8 cellular contexts compared by ENCODE assay signal in the genomic region with DNA sequence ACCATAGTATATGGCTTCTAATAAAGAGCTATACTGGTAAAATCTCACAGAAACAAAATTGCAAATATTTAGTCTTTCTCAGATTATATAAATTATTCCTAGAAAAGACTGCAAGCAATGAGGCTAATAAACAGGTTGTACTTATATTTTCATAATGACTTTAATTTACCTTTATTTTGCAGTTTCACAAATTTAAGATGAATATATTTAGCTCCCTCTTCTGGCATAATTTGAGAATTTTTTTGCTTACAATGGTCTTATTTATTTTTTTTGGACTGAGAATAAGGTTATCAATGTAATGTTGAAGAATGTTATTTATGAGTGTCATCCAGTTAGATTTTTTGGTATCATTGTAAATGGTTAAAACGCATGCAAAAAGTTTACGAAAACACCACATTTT. TPM values are rescaled to one million over a fixed set of nuclear protein-coding genes. Genes with fewer than 3 reads are reported as not detected.
A peak's percentile ranks its signal among the peaks of the same experiment; 100 is the strongest.
DNase-seq lines count a peak whose midpoint lies in the region; ATAC-seq and TF ChIP-seq lines count a peak whose summit lies in the region.

No MANE protein-coding gene starts in this region.

- H3K36me3 ChIP-seq in SK-N-SH (replicated peaks in 1 of 2; ENCODE audit: control insufficient read depth in 1 of 2, insufficient read depth in 2 of 2, low read length in 1 of 2) = peaks cover 5 to 26% of the 10 kb centered on the region in 2 experiments
- H3K36me3 ChIP-seq in spleen = peaks cover 0 to 47% (median 14%) of the 10 kb centered on the region in 6 donors

- no peak overlapping the region; a peak in 2 of 4 replicates for H3K27ac ChIP-seq in SK-N-SH (ENCODE audit: low read depth in 2 of 2, low read length in 1 of 2)
- peak overlapping the region in 2 of 8 donors; percentile 3 to 77 for H3K27ac ChIP-seq in spleen

- no peak overlapping the region for H3K9ac ChIP-seq in SK-N-SH

- 91% methylated on average over 2 of the region's 2 CpGs for WGBS in SK-N-SH (ENCODE audit: low lambda C conversion rate)
- 85 to 94% (median 88%) methylated on average over 2 of the region's 2 CpGs for WGBS in spleen, 5 donors

- H3K4me1 ChIP-seq in SK-N-SH (ENCODE audit: control insufficient read depth in 1 of 2, insufficient read depth in 2 of 2, low read depth in 1 of 2, low read length in 1 of 2) (peaks cover 19 to 25% of the 10 kb centered on the region in 2 experiments; a peak in 3 of 4 replicates), spleen (peaks cover 30 to 100% (median 71%) of the 10 kb centered on the region in 6 donors)

- H3K4me2 ChIP-seq in SK-N-SH = no peak overlapping the region

- H3F3A ChIP-seq in SK-N-SH (replicated peaks; ENCODE audit: insufficient read depth) = no peaks in the 10 kb centered on the region

- H3K9me3 ChIP-seq in SK-N-SH (no peaks in the 10 kb centered on the region), spleen (no peaks in the 10 kb centered on the region)

- TF ChIP-seq EP300 in SK-N-SH (IDR thresholded peaks at IDR 0.05; ENCODE audit: borderline replicate concordance in 1 of 2, low read depth in 1 of 2, low read length in 1 of 2) = no peak

- TF ChIP-seq RAD21 in SK-N-SH (IDR thresholded peaks at IDR 0.05; ENCODE audit: low read length) = peak; percentile 52

- no peak overlapping the region; a peak in 1 of 4 replicates for H3K4me3 ChIP-seq in SK-N-SH (ENCODE audit: low read depth in 2 of 2, low read length in 1 of 2)
- no peak overlapping the region for H3K4me3 ChIP-seq in epithelial cell of esophagus (ENCODE audit: low read length)
- no peak overlapping the region for H3K4me3 ChIP-seq in spleen

- TF ChIP-seq POLR2A in spleen (IDR thresholded peaks at IDR 0.05) = no peak

- DNase-seq in SK-N-SH (no peak), OCI-M1 (lab: John Stamatoyannopoulos, UW) (peak; percentile 47), epithelial cell of esophagus (ENCODE audit: low read depth) (no peak), spleen (no peak), T1000 (lab: John Stamatoyannopoulos, UW) (no peak)

- no peak overlapping the region for H2AFZ ChIP-seq in SK-N-SH (ENCODE audit: low read depth)

- TF ChIP-seq CTCF in SK-N-SH (IDR thresholded peaks at IDR 0.05) = peak; percentile 70
- peak; percentile 2 for TF ChIP-seq CTCF in epithelial cell of esophagus (IDR thresholded peaks at IDR 0.05; ENCODE audit: insufficient read depth, low read depth, low read length, missing control alignments)
- TF ChIP-seq CTCF in spleen (IDR thresholded peaks at IDR 0.05 in 8 of 11, conservative IDR thresholded peaks at IDR 0.05 in 3 of 11) = peak in 9 of 11 experiments; percentile 30 to 54 (median 46)

- no peak for ATAC-seq in SK-N-SH treated with all-trans-retinoic acid at 6 μM for 48 hours
- ATAC-seq in GM18873 (IDR thresholded peaks at IDR 0.05; ENCODE audit: low FRiP score, unreplicated experiment) = no peak
- ATAC-seq in HG03097 (IDR thresholded peaks at IDR 0.05; ENCODE audit: low FRiP score, unreplicated experiment) = no peak

- no peaks in the 10 kb centered on the region for H3K9me2 ChIP-seq in SK-N-SH

- intact Hi-C loops in spleen (cut with DNase I; ENCODE audit: low total_unique reads) = no loop called here

- H3K79me2 ChIP-seq in SK-N-SH (ENCODE audit: insufficient read depth) = peaks cover 3% of the 10 kb centered on the region; the same call in 1 of the 2 replicates

- POLR2A ChIA-PET in SK-N-SH (lab: Yijun Ruan, JAX) = no interaction called here

- H3K27me3 ChIP-seq in SK-N-SH (ENCODE audit: insufficient read depth) (no peaks in the 10 kb centered on the region), spleen (replicated peaks in 1 of 7) (no peaks in the 10 kb centered on the region)

- CTCF ChIA-PET in SK-N-SH (lab: Yijun Ruan, JAX) = interaction anchor here (0.6 to 6.9 kb wide), 20 partner anchors 8 to 1116 kb away, joined by 3 to 38 read pairs (median 3); no protein-coding TSS in a partner anchor

- peaks cover 7% of the 10 kb centered on the region; the same call in 1 of the 2 replicates for H4K20me1 ChIP-seq in SK-N-SH (ENCODE audit: insufficient read depth)

TF ChIP-seq in SK-N-SH, 30 proteins besides CTCF, POLR2A, EP300 and RAD21:
- TF ChIP-seq YY1 (IDR thresholded peaks at IDR 0.05; ENCODE audit: low read depth) = no peak
- TF ChIP-seq RFX5 (IDR thresholded peaks at IDR 0.05; ENCODE audit: low read length) = no peak

TF ChIP-seq in SK-N-SH treated with all-trans-retinoic acid at 6 μM for 48 hours, 23 proteins besides CTCF, POLR2A, EP300 and RAD21:
- TF ChIP-seq OSR1 (CRISPR knock-in tag; IDR thresholded peaks at IDR 0.05) (no peak), SNAI2 (CRISPR knock-in tag; IDR thresholded peaks at IDR 0.05) (no peak), BACH2 (CRISPR knock-in tag; IDR thresholded peaks at IDR 0.05; ENCODE audit: borderline replicate concordance) (no peak), ZNF565 (CRISPR knock-in tag; conservative IDR thresholded peaks at IDR 0.05; ENCODE audit: low read depth) (no peak), CSDC2 (CRISPR knock-in tag; IDR thresholded peaks at IDR 0.05) (no peak), TCF4 (CRISPR knock-in tag; IDR thresholded peaks at IDR 0.05; ENCODE audit: borderline replicate concordance) (no peak)
- TF ChIP-seq, protein P1, sequence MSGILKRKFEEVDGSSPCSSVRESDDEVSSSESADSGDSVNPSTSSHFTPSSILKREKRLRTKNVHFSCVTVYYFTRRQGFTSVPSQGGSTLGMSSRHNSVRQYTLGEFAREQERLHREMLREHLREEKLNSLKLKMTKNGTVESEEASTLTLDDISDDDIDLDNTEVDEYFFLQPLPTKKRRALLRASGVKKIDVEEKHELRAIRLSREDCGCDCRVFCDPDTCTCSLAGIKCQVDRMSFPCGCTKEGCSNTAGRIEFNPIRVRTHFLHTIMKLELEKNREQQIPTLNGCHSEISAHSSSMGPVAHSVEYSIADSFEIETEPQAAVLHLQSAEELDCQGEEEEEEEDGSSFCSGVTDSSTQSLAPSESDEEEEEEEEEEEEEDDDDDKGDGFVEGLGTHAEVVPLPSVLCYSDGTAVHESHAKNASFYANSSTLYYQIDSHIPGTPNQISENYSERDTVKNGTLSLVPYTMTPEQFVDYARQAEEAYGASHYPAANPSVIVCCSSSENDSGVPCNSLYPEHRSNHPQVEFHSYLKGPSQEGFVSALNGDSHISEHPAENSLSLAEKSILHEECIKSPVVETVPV (CRISPR knock-in tag; IDR thresholded peaks at IDR 0.05) = no peak

RNA-seq across cellular contexts. Expression of a gene that starts 56.7 kb away (rescaled TPM):
- polyA plus RNA-seq in SK-N-SH (2012; rRNA removed) (2.0 and 2.7 TPM in 2 replicates), spleen (10 to 100 TPM in 1 of 3 donors, 1 to 10 TPM in 2; 4.9 to 15.1 (median 7.6) TPM)
- polyA plus RNA-seq in SK-N-SH (2012; cell fraction: cytosol; rRNA removed) = 2.5 and 2.7 TPM in 2 replicates
- polyA plus RNA-seq in SK-N-SH (2012; cell fraction: nucleus; rRNA removed) = 2.2 and 3.9 TPM in 2 replicates
- 100 to 1,000 TPM in 5 of 7 donors, 10 to 100 TPM in 2; 72.7 to 200 (median 123) TPM for total RNA-seq in spleen

Comparison
In these comparisons a context has a peak if more than half of its experiments do, and no peak if none do; other contexts are left out.
1. CTCF ChIP-seq: peak in every context shown above with its lines; median percentile 70 in SK-N-SH; 46 in spleen; 2 in epithelial cell of esophagus.